ENCODE assay signal across 24 cellular contexts in genomic region chr13:98896083-98896867, GRCh38.
"Had no signal": no experiment of that assay in that cellular context is flagged by ENCODE, and none has a peak within 500 bp of the region (broad histone marks: within the 10 kb centered on the region; RNA-seq: fewer than 3 reads in every experiment).

No MANE protein-coding gene starts in this region.

- H3K27me3 ChIP-seq: gastrocnemius medialis, hepatocyte, right atrium auricular region, suprapubic skin, tibial artery had no signal

- H3K27ac ChIP-seq: gastrocnemius medialis, hepatocyte, right atrium auricular region, suprapubic skin, tibial artery, VCaP had no signal

- H3K4me3 ChIP-seq: gastrocnemius medialis, hepatocyte, right atrium auricular region, suprapubic skin, tibial artery had no signal

- H3K9me3 Mint-ChIP-seq: activated CD4-positive, alpha-beta T cell treated with anti-CD3 and anti-CD28 coated beads, Interleukin-2, amount 10 ng/mL, durations not matched to agents 24 days and 14 days; activated naive CD4-positive, alpha-beta T cell treated with anti-CD3 and anti-CD28 coated beads for 36 hours; activated naive CD8-positive, alpha-beta T cell treated with anti-CD3 and anti-CD28 coated beads, Interleukin-2, amount 10 ng/mL, durations not matched to agents 7 days and 5 days; naive thymus-derived CD8-positive, alpha-beta T cell; neural crest cell had no signal

- H3K27me3 Mint-ChIP-seq: activated CD4-positive, alpha-beta T cell treated with anti-CD3 and anti-CD28 coated beads, Interleukin-2, amount 10 ng/mL, durations not matched to agents 24 days and 14 days; activated CD8-positive, alpha-beta memory T cell treated with anti-CD3 and anti-CD28 coated beads, Interleukin-2, amount 10 ng/mL, durations not matched to agents 7 days and 5 days; activated naive CD8-positive, alpha-beta T cell treated with anti-CD3 and anti-CD28 coated beads, Interleukin-2, amount 10 ng/mL, durations not matched to agents 7 days and 5 days; naive thymus-derived CD8-positive, alpha-beta T cell had no signal

- ATAC-seq: activated CD4-positive, CD25-positive, alpha-beta regulatory T cell treated with anti-CD3 and anti-CD28 coated beads, Interleukin-2, amount 50 U/mL, for 24 hours; activated CD8-positive, alpha-beta memory T cell treated with anti-CD3 and anti-CD28 coated beads, Interleukin-2, amount 10 ng/mL, durations not matched to agents 7 days and 5 days; activated CD8-positive, alpha-beta T cell treated with anti-CD3 and anti-CD28 coated beads, Interleukin-2, amount 10 ng/mL, durations not matched to agents 7 days and 5 days; gastrocnemius medialis; left colon; naive thymus-derived CD8-positive, alpha-beta T cell had no signal

- H3K9me3 ChIP-seq: gastrocnemius medialis, right atrium auricular region, SK-N-SH, suprapubic skin, tibial artery had no signal

- H3K4me1 ChIP-seq: gastrocnemius medialis, right atrium auricular region, tibial artery had no signal

- H3K27ac Mint-ChIP-seq: activated CD4-positive, alpha-beta T cell treated with anti-CD3 and anti-CD28 coated beads, Interleukin-2, amount 10 ng/mL, durations not matched to agents 24 days and 14 days; activated CD8-positive, alpha-beta memory T cell treated with anti-CD3 and anti-CD28 coated beads, Interleukin-2, amount 10 ng/mL, durations not matched to agents 7 days and 5 days; activated naive CD4-positive, alpha-beta T cell treated with anti-CD3 and anti-CD28 coated beads for 36 hours had no signal

- H3K4me3 Mint-ChIP-seq: activated CD4-positive, alpha-beta T cell treated with anti-CD3 and anti-CD28 coated beads, Interleukin-2, amount 10 ng/mL, durations not matched to agents 24 days and 14 days; activated CD8-positive, alpha-beta memory T cell treated with anti-CD3 and anti-CD28 coated beads, Interleukin-2, amount 10 ng/mL, durations not matched to agents 7 days and 5 days; activated CD8-positive, alpha-beta T cell treated with anti-CD3 and anti-CD28 coated beads, Interleukin-2, amount 10 ng/mL, durations not matched to agents 7 days and 5 days; activated naive CD4-positive, alpha-beta T cell treated with anti-CD3 and anti-CD28 coated beads for 36 hours; activated naive CD8-positive, alpha-beta T cell treated with anti-CD3 and anti-CD28 coated beads, Interleukin-2, amount 10 ng/mL, durations not matched to agents 7 days and 5 days; naive thymus-derived CD8-positive, alpha-beta T cell; neural crest cell had no signal

- DNase-seq: activated CD4-positive, alpha-beta T cell treated with anti-CD3 and anti-CD28 coated beads, Interleukin-2, amount 10 ng/mL, durations not matched to agents 24 days and 14 days; activated CD8-positive, alpha-beta memory T cell treated with anti-CD3 and anti-CD28 coated beads, Interleukin-2, amount 10 ng/mL, durations not matched to agents 7 days and 5 days; activated CD8-positive, alpha-beta T cell treated with anti-CD3 and anti-CD28 coated beads, Interleukin-2, amount 10 ng/mL, durations not matched to agents 7 days and 5 days; activated effector memory CD4-positive, alpha-beta T cell treated with anti-CD3 and anti-CD28 coated beads, Interleukin-2, amount 50 U/mL, for 16 hours; activated naive CD4-positive, alpha-beta T cell treated with anti-CD3 and anti-CD28 coated beads for 36 hours; activated naive CD8-positive, alpha-beta T cell treated with anti-CD3 and anti-CD28 coated beads, Interleukin-2, amount 10 ng/mL, durations not matched to agents 7 days and 5 days; amygdala; dermis blood vessel endothelial cell; effector CD4-positive, alpha-beta T cell; erythroblast; gastrocnemius medialis; kidney; left colon; naive thymus-derived CD8-positive, alpha-beta T cell; nucleus accumbens; SK-N-SH; stimulated activated naive CD4-positive, alpha-beta T cell; tibial artery had no signal
